1 cellular context compared by ENCODE assay signal in genomic region chr13:63433546-63434150, GRCh38.
TF ChIP-seq lines count a peak whose summit lies in the region.

No MANE protein-coding gene starts in this region.

TF ChIP-seq in IMR-90, 13 proteins besides CTCF, POLR2A, EP300 and RAD21:
- no peak for TF ChIP-seq CHD1 (IDR thresholded peaks at IDR 0.05; ENCODE audit: low read depth, low read length)
- TF ChIP-seq MAFK (IDR thresholded peaks at IDR 0.05; ENCODE audit: low read depth, low read length) = no peak
- no peak for TF ChIP-seq MXI1 (IDR thresholded peaks at IDR 0.05; ENCODE audit: borderline replicate concordance, low read depth, low read length)
- TF ChIP-seq SMC3 (IDR thresholded peaks at IDR 0.05; ENCODE audit: low read depth, low read length) = no peak
- TF ChIP-seq USF2 (IDR thresholded peaks at IDR 0.05; ENCODE audit: low read depth, low read length) = no peak
- TF ChIP-seq RCOR1 (IDR thresholded peaks at IDR 0.05; ENCODE audit: insufficient replicate concordance, low read length) = no peak
- TF ChIP-seq BHLHE40 (IDR thresholded peaks at IDR 0.05; ENCODE audit: low read depth, low read length) = no peak
